In genomic region chr1:18469514-18469913, GRCh38 we compare ENCODE assay signal across 38 cellular contexts. TPM values are rescaled to one million over a fixed set of nuclear protein-coding genes. Genes with fewer than 3 reads are reported as not detected.
"Had no signal": no experiment of that assay in that cellular context is flagged by ENCODE, and none has a peak within 500 bp of the region (broad histone marks: within the 10 kb centered on the region; RNA-seq: fewer than 3 reads in every experiment).

No MANE protein-coding gene starts in this region.

- H3K27ac Mint-ChIP-seq: activated CD4-positive, alpha-beta memory T cell treated with anti-CD3 and anti-CD28 coated beads, Interleukin-2, amount 10 ng/mL, durations not matched to agents 7 days and 5 days; activated CD4-positive, alpha-beta T cell treated with anti-CD3 and anti-CD28 coated beads for 36 hours; activated CD4-positive, alpha-beta T cell treated with anti-CD3 and anti-CD28 coated beads, Interleukin-2, amount 10 ng/mL, durations not matched to agents 24 days and 14 days; activated naive CD4-positive, alpha-beta T cell treated with anti-CD3 and anti-CD28 coated beads, Interleukin-2, amount 10 ng/mL, durations not matched to agents 7 days and 5 days; activated naive CD8-positive, alpha-beta T cell; activated T-cell treated with anti-CD3 and anti-CD28 coated beads, Interleukin-2, amount 50 U/mL, for 24 hours; activated T-cell treated with anti-CD3 and anti-CD28 coated beads, Interleukin-2, amount 50 U/mL, for 72 hours; effector memory CD8-positive, alpha-beta T cell had no signal

- H3K4me1 ChIP-seq: gastroesophageal sphincter had no signal

- H3K4me1 Mint-ChIP-seq: activated CD4-positive, alpha-beta memory T cell treated with anti-CD3 and anti-CD28 coated beads, Interleukin-2, amount 10 ng/mL, durations not matched to agents 7 days and 5 days; activated CD4-positive, alpha-beta T cell treated with anti-CD3 and anti-CD28 coated beads for 36 hours; activated CD4-positive, alpha-beta T cell treated with anti-CD3 and anti-CD28 coated beads, Interleukin-2, amount 10 ng/mL, durations not matched to agents 24 days and 14 days; activated naive CD4-positive, alpha-beta T cell treated with anti-CD3 and anti-CD28 coated beads, Interleukin-2, amount 10 ng/mL, durations not matched to agents 7 days and 5 days; central memory CD8-positive, alpha-beta T cell had no signal

- H3K4me3 ChIP-seq: esophagus squamous epithelium, gastroesophageal sphincter had no signal

- FAIRE-seq: astrocyte, bronchial epithelial cell, colon, endometrium, endothelial cell of umbilical vein had no signal

- DNase-seq: activated CD4-positive, alpha-beta memory T cell treated with anti-CD3 and anti-CD28 coated beads, Interleukin-2, amount 10 ng/mL, durations not matched to agents 7 days and 5 days; activated CD4-positive, alpha-beta T cell treated with anti-CD3 and anti-CD28 coated beads for 36 hours; activated CD4-positive, alpha-beta T cell treated with anti-CD3 and anti-CD28 coated beads, Interleukin-2, amount 10 ng/mL, durations not matched to agents 24 days and 14 days; activated CD4-positive, alpha-beta T cell treated with anti-CD3 and anti-CD28 coated beads, Interleukin-2, amount 50 U/mL, for 4 hours; activated CD4-positive, CD25-positive, alpha-beta regulatory T cell; activated CD4-positive, CD25-positive, alpha-beta regulatory T cell treated with anti-CD3 and anti-CD28 coated beads, Interleukin-2, amount 50 U/mL, for 72 hours; activated CD8-positive, alpha-beta memory T cell treated with anti-CD3 and anti-CD28 coated beads, Interleukin-2, amount 50 U/mL, for 48 hours; activated gamma-delta T cell; activated naive CD4-positive, alpha-beta T cell; activated naive CD4-positive, alpha-beta T cell treated with anti-CD3 and anti-CD28 coated beads, Interleukin-2, amount 10 ng/mL, durations not matched to agents 7 days and 5 days; activated T-cell treated with anti-CD3 and anti-CD28 coated beads for 4 hours; activated T-cell treated with anti-CD3 and anti-CD28 coated beads, Interleukin-2, amount 50 U/mL, for 24 hours; activated T-cell treated with anti-CD3 and anti-CD28 coated beads, Interleukin-2, amount 50 U/mL, for 72 hours; amniotic stem cell; anterior cingulate cortex; brain microvascular endothelial cell; cortex of kidney; dermis blood vessel endothelial cell; effector CD4-positive, alpha-beta T cell; effector memory CD8-positive, alpha-beta T cell; esophagus squamous epithelium; foreskin melanocyte; T-helper 2 cell had no signal

- ATAC-seq: activated CD4-positive, alpha-beta T cell treated with anti-CD3 and anti-CD28 coated beads for 36 hours; activated T-cell treated with anti-CD3 and anti-CD28 coated beads, Interleukin-2, amount 50 U/mL, for 72 hours; effector memory CD8-positive, alpha-beta T cell; gastroesophageal sphincter had no signal

- H3K9me3 ChIP-seq: esophagus squamous epithelium, gastroesophageal sphincter had no signal

- H3K9me3 Mint-ChIP-seq: activated CD4-positive, alpha-beta memory T cell treated with anti-CD3 and anti-CD28 coated beads, Interleukin-2, amount 10 ng/mL, durations not matched to agents 7 days and 5 days; activated T-cell treated with anti-CD3 and anti-CD28 coated beads, Interleukin-2, amount 50 U/mL, for 24 hours; activated T-cell treated with anti-CD3 and anti-CD28 coated beads, Interleukin-2, amount 50 U/mL, for 72 hours; central memory CD8-positive, alpha-beta T cell; effector memory CD8-positive, alpha-beta T cell had no signal

- H3K36me3 ChIP-seq: brain microvascular endothelial cell, esophagus squamous epithelium, gastroesophageal sphincter had no signal

- H3K27ac ChIP-seq: brain microvascular endothelial cell, epithelial cell of prostate, esophagus squamous epithelium, gastroesophageal sphincter had no signal

- H3K36me3 Mint-ChIP-seq: activated naive CD4-positive, alpha-beta T cell treated with anti-CD3 and anti-CD28 coated beads, Interleukin-2, amount 10 ng/mL, durations not matched to agents 7 days and 5 days; activated naive CD8-positive, alpha-beta T cell had no signal

- H3K27me3 ChIP-seq: brain microvascular endothelial cell had no signal

- H3K4me3 Mint-ChIP-seq: activated CD4-positive, alpha-beta memory T cell treated with anti-CD3 and anti-CD28 coated beads, Interleukin-2, amount 10 ng/mL, durations not matched to agents 7 days and 5 days; activated CD4-positive, alpha-beta T cell treated with anti-CD3 and anti-CD28 coated beads for 36 hours; activated CD4-positive, alpha-beta T cell treated with anti-CD3 and anti-CD28 coated beads, Interleukin-2, amount 10 ng/mL, durations not matched to agents 24 days and 14 days; activated naive CD4-positive, alpha-beta T cell treated with anti-CD3 and anti-CD28 coated beads, Interleukin-2, amount 10 ng/mL, durations not matched to agents 7 days and 5 days; activated naive CD8-positive, alpha-beta T cell; activated T-cell treated with anti-CD3 and anti-CD28 coated beads, Interleukin-2, amount 50 U/mL, for 24 hours; activated T-cell treated with anti-CD3 and anti-CD28 coated beads, Interleukin-2, amount 50 U/mL, for 72 hours; central memory CD8-positive, alpha-beta T cell; effector memory CD8-positive, alpha-beta T cell had no signal

- H3K27me3 Mint-ChIP-seq: activated CD4-positive, alpha-beta memory T cell treated with anti-CD3 and anti-CD28 coated beads, Interleukin-2, amount 10 ng/mL, durations not matched to agents 7 days and 5 days; activated CD4-positive, alpha-beta T cell treated with anti-CD3 and anti-CD28 coated beads, Interleukin-2, amount 10 ng/mL, durations not matched to agents 24 days and 14 days had no signal

RNA-seq across cellular contexts. Expression of gene KLHDC7A, which starts 11.2 kb away (rescaled TPM):
- total RNA-seq: activated CD4-positive, alpha-beta memory T cell treated with anti-CD3 and anti-CD28 coated beads, Interleukin-2, amount 10 ng/mL, durations not matched to agents 7 days and 5 days; activated CD4-positive, alpha-beta T cell treated with anti-CD3 and anti-CD28 coated beads for 36 hours; activated CD4-positive, alpha-beta T cell treated with anti-CD3 and anti-CD28 coated beads, Interleukin-2, amount 10 ng/mL, durations not matched to agents 24 days and 14 days; activated T-cell treated with anti-CD3 and anti-CD28 coated beads, Interleukin-2, amount 50 U/mL, for 72 hours; cardiac septum; cerebellum; endothelial cell of umbilical vein; fibroblast of lung; fibroblast of villous mesenchyme; glomerular endothelial cell; T-helper 1 cell treated with Interleukin-12 subunit alpha and Interleukin-12 subunit beta and Interleukin-4 antibody, amounts not matched to agents 30 ng/mL and 1 ng/mL, for 36 hours had no signal
- polyA plus RNA-seq: endothelial cell of umbilical vein, fibroblast of lung had no signal
